In genomic region chr12:124422142-124422569, GRCh38 we compare ENCODE assay signal across 9 cellular contexts.
DNase-seq lines count a peak whose midpoint lies in the region; ATAC-seq and TF ChIP-seq lines count a peak whose summit lies in the region.
"Had no signal": no experiment of that assay in that cellular context is flagged by ENCODE, and none has a peak within 500 bp of the region (broad histone marks: within the 10 kb centered on the region; RNA-seq: fewer than 3 reads in every experiment).

No MANE protein-coding gene starts in this region.

- CTCF ChIA-PET in SK-N-SH (lab: Yijun Ruan, JAX): interaction anchor here (1.1 to 5.9 kb wide), 6 partner anchors 24 to 389 kb away, joined by 3 to 36 read pairs (median 4); no protein-coding TSS in a partner anchor
- CTCF ChIA-PET in activated CD8-positive, alpha-beta T cell treated with anti-CD3 and anti-CD28 coated beads for 36 hours (lab: Charles Lee): no interaction called here
- CTCF ChIA-PET in activated CD4-positive, alpha-beta T cell treated with anti-CD3 and anti-CD28 coated beads for 36 hours (lab: Charles Lee): interaction anchor here (0.7 kb wide), 1 partner anchor 340 kb away, joined by 4 read pairs; no protein-coding TSS in a partner anchor

- H3K4me1 ChIP-seq in SK-N-SH (ENCODE audit: control insufficient read depth in 1 of 2, insufficient read depth in 2 of 2, low read depth in 1 of 2, low read length in 1 of 2): peaks cover 17 to 62% of the 10 kb centered on the region in 2 experiments

- WGBS in SK-N-SH (ENCODE audit: low lambda C conversion rate): 55% methylated on average over 10 of the region's 16 CpGs

- POLR2A ChIA-PET in SK-N-SH (lab: Yijun Ruan, JAX): interaction anchor here (1.1 to 1.2 kb wide), 2 partner anchors 29 to 52 kb away, joined by 3 read pairs; no protein-coding TSS in a partner anchor
- POLR2A ChIA-PET in activated CD8-positive, alpha-beta T cell treated with anti-CD3 and anti-CD28 coated beads for 36 hours (lab: Charles Lee): no interaction called here
- POLR2A ChIA-PET in activated CD4-positive, alpha-beta T cell treated with anti-CD3 and anti-CD28 coated beads for 36 hours (lab: Charles Lee): no interaction called here

- no peak for TF ChIP-seq RAD21 in SK-N-SH (IDR thresholded peaks at IDR 0.05; ENCODE audit: low read length)

- H3K36me3 Mint-ChIP-seq in HFFc6 (ENCODE audit: low read depth): peaks cover 39% of the 10 kb centered on the region
- H3K36me3 Mint-ChIP-seq in activated CD8-positive, alpha-beta T cell treated with anti-CD3 and anti-CD28 coated beads for 36 hours (ENCODE audit: low read depth): peaks cover 32% of the 10 kb centered on the region
- H3K36me3 Mint-ChIP-seq in activated CD4-positive, alpha-beta T cell treated with anti-CD3 and anti-CD28 coated beads for 36 hours (ENCODE audit: low read depth): peaks cover 33% of the 10 kb centered on the region

- H3K27me3 ChIP-seq in SK-N-SH (ENCODE audit: insufficient read depth): no peaks in the 10 kb centered on the region

- 0 out of 2 replicates have a peak overlapping the region, but pooled peaks have one; percentile 73 for H3K4me3 Mint-ChIP-seq in HFFc6
- no peak overlapping the region for H3K4me3 Mint-ChIP-seq in activated CD8-positive, alpha-beta T cell treated with anti-CD3 and anti-CD28 coated beads for 36 hours
- H3K4me3 Mint-ChIP-seq in activated CD4-positive, alpha-beta T cell treated with anti-CD3 and anti-CD28 coated beads for 36 hours: no peak overlapping the region

- intact Hi-C loops in activated CD8-positive, alpha-beta T cell treated with anti-CD3 and anti-CD28 coated beads for 36 hours (cut with micrococcal nuclease): no loop called here
- intact Hi-C loops in activated CD4-positive, alpha-beta T cell treated with anti-CD3 and anti-CD28 coated beads for 36 hours (cut with DNase I, micrococcal nuclease): no loop called here

- H3K4me1 Mint-ChIP-seq in HFFc6 (ENCODE audit: low read depth): peaks cover 29% of the 10 kb centered on the region
- no peaks in the 10 kb centered on the region for H3K4me1 Mint-ChIP-seq in activated CD8-positive, alpha-beta T cell treated with anti-CD3 and anti-CD28 coated beads for 36 hours (ENCODE audit: low read depth)
- H3K4me1 Mint-ChIP-seq in activated CD4-positive, alpha-beta T cell treated with anti-CD3 and anti-CD28 coated beads for 36 hours: no peaks in the 10 kb centered on the region

- no peak for ATAC-seq in activated CD8-positive, alpha-beta T cell treated with anti-CD3 and anti-CD28 coated beads for 36 hours
- ATAC-seq in activated CD4-positive, alpha-beta T cell treated with anti-CD3 and anti-CD28 coated beads for 36 hours: no peak
- ATAC-seq in HG02981 (IDR thresholded peaks at IDR 0.05; ENCODE audit: unreplicated experiment): no peak

- no peaks in the 10 kb centered on the region for H3K9me3 ChIP-seq in SK-N-SH

- H3K4me3 ChIP-seq in SK-N-SH (ENCODE audit: low read depth in 2 of 2, low read length in 1 of 2): no peak overlapping the region

- no peak for TF ChIP-seq EP300 in SK-N-SH (IDR thresholded peaks at IDR 0.05; ENCODE audit: borderline replicate concordance in 1 of 2, low read depth in 1 of 2, low read length in 1 of 2)

- H3F3A ChIP-seq in SK-N-SH (replicated peaks; ENCODE audit: insufficient read depth): peaks cover 17% of the 10 kb centered on the region

- H3K27ac ChIP-seq in SK-N-SH (ENCODE audit: low read depth in 2 of 2, low read length in 1 of 2): peak overlapping the region; percentile 99
- H3K27ac ChIP-seq in substantia nigra (ENCODE audit: low read depth, low read length, poor library complexity, severe bottlenecking): peak overlapping the region; percentile 40

- no peaks in the 10 kb centered on the region for H3K9me3 Mint-ChIP-seq in HFFc6
- no peaks in the 10 kb centered on the region for H3K9me3 Mint-ChIP-seq in activated CD8-positive, alpha-beta T cell treated with anti-CD3 and anti-CD28 coated beads for 36 hours
- H3K9me3 Mint-ChIP-seq in activated CD4-positive, alpha-beta T cell treated with anti-CD3 and anti-CD28 coated beads for 36 hours (ENCODE audit: low read depth): no peaks in the 10 kb centered on the region

- H3K36me3 ChIP-seq in SK-N-SH (replicated peaks in 1 of 2; ENCODE audit: control insufficient read depth in 1 of 2, insufficient read depth in 2 of 2, low read length in 1 of 2): peaks cover 28 to 58% of the 10 kb centered on the region in 2 experiments

- TF ChIP-seq CTCF in HFFc6 (IDR thresholded peaks at IDR 0.05) (no peak), SK-N-SH (IDR thresholded peaks at IDR 0.05) (no peak)
- TF ChIP-seq CTCF in activated CD8-positive, alpha-beta T cell treated with anti-CD3 and anti-CD28 coated beads for 36 hours (IDR thresholded peaks at IDR 0.05): no peak

- H3K79me2 ChIP-seq in SK-N-SH (ENCODE audit: insufficient read depth): peaks cover 58% of the 10 kb centered on the region; the same call in 1 of the 2 replicates

- H3K27me3 Mint-ChIP-seq in HFFc6 (ENCODE audit: insufficient read depth): peaks cover 6% of the 10 kb centered on the region
- H3K27me3 Mint-ChIP-seq in activated CD8-positive, alpha-beta T cell treated with anti-CD3 and anti-CD28 coated beads for 36 hours: no peaks in the 10 kb centered on the region
- no peaks in the 10 kb centered on the region for H3K27me3 Mint-ChIP-seq in activated CD4-positive, alpha-beta T cell treated with anti-CD3 and anti-CD28 coated beads for 36 hours

- H3K27ac Mint-ChIP-seq in HFFc6: no peak overlapping the region; the same call in 1 of the 2 replicates
- no peak overlapping the region for H3K27ac Mint-ChIP-seq in activated CD8-positive, alpha-beta T cell treated with anti-CD3 and anti-CD28 coated beads for 36 hours
- no peak overlapping the region for H3K27ac Mint-ChIP-seq in activated CD4-positive, alpha-beta T cell treated with anti-CD3 and anti-CD28 coated beads for 36 hours

- peak overlapping the region; percentile 88 for H3K9ac ChIP-seq in SK-N-SH

- no peak overlapping the region for H2AFZ ChIP-seq in SK-N-SH (ENCODE audit: low read depth)

- no peaks in the 10 kb centered on the region for H3K9me2 ChIP-seq in SK-N-SH

- peak overlapping the region; percentile 88 for H3K4me2 ChIP-seq in SK-N-SH

- no peaks in the 10 kb centered on the region; the same call in 1 of the 2 replicates for H4K20me1 ChIP-seq in SK-N-SH (ENCODE audit: insufficient read depth)

- no peak for DNase-seq in HFFc6
- no peak for DNase-seq in SK-N-SH
- DNase-seq in hepatic stellate cell (ENCODE audit: low spot score): peak; percentile 41
- DNase-seq in substantia nigra (lab: John Stamatoyannopoulos, UW): peak in 4 of 49 donors; percentile 18 to 43 (median 34)
- DNase-seq in activated CD8-positive, alpha-beta T cell treated with anti-CD3 and anti-CD28 coated beads for 36 hours: no peak
- no peak for DNase-seq in activated CD4-positive, alpha-beta T cell treated with anti-CD3 and anti-CD28 coated beads for 36 hours
- no peak for DNase-seq in T-helper 2 cell
- DNase-seq: activated T-cell treated with anti-CD3 and anti-CD28 coated beads, Interleukin-2, amount 50 U/mL, for 1 hour had no signal

TF ChIP-seq in SK-N-SH, 30 proteins besides CTCF, POLR2A, EP300 and RAD21 (continues in another document):
- TF ChIP-seq SMC3 (IDR thresholded peaks at IDR 0.05; ENCODE audit: low read depth, low read length) (no peak), NFIC (IDR thresholded peaks at IDR 0.05; ENCODE audit: borderline replicate concordance) (no peak), REST (IDR thresholded peaks at IDR 0.05; ENCODE audit: low read depth, low read length) (no peak), NRF1 (IDR thresholded peaks at IDR 0.05; ENCODE audit: low read depth, low read length) (no peak), RXRA (IDR thresholded peaks at IDR 0.05; ENCODE audit: borderline replicate concordance, low read depth) (no peak), MEF2A (IDR thresholded peaks at IDR 0.05; ENCODE audit: borderline replicate concordance, low read depth) (no peak), ELF1 (IDR thresholded peaks at IDR 0.05) (no peak), TEAD4 (IDR thresholded peaks at IDR 0.05; ENCODE audit: borderline replicate concordance, insufficient read depth) (no peak), MAX (IDR thresholded peaks at IDR 0.05; ENCODE audit: low read depth) (no peak), FOXM1 (IDR thresholded peaks at IDR 0.05; ENCODE audit: low read depth) (no peak), JUND (IDR thresholded peaks at IDR 0.05) (no peak), FOSL2 (IDR thresholded peaks at IDR 0.05; ENCODE audit: borderline replicate concordance, low read depth) (no peak), TAF1 (IDR thresholded peaks at IDR 0.05; ENCODE audit: borderline replicate concordance, low read depth, low read length) (no peak), GABPA (IDR thresholded peaks at IDR 0.05; ENCODE audit: low read depth) (no peak), TCF12 (IDR thresholded peaks at IDR 0.05) (no peak)
